22 cellular contexts compared by ENCODE assay signal in genomic region chr2:74772071-74772470, GRCh38.
A peak's percentile ranks its signal among the peaks of the same experiment; 100 is the strongest.
DNase-seq lines count a peak whose midpoint lies in the region; ATAC-seq and TF ChIP-seq lines count a peak whose summit lies in the region.
"Had no signal": no experiment of that assay in that cellular context is flagged by ENCODE, and none has a peak within 500 bp of the region (broad histone marks: within the 10 kb centered on the region; RNA-seq: fewer than 3 reads in every experiment).

No MANE protein-coding gene starts in this region.

- no peaks in the 10 kb centered on the region for H3K36me3 ChIP-seq in BLaER1
- H3K36me3 ChIP-seq: BE2C had no signal

- peak; percentile 31 for DNase-seq in astrocyte of the spinal cord (ENCODE audit: low read depth, low spot score)
- DNase-seq in fibroblast of the aortic adventitia (ENCODE audit: low read depth) = peak; percentile 35
- peak; percentile 39 for DNase-seq in smooth muscle cell of the brain vasculature (ENCODE audit: low read depth, low spot score)
- DNase-seq in dermis blood vessel endothelial cell = no peak
- no peak for DNase-seq in Right ventricle myocardium superior
- DNase-seq: BE2C; Caco-2; CD4-positive, alpha-beta T cell; DMS 273 treated with DMSO at 0.1 percent for 48 hours; DMS79 treated with DMSO at 0.1 percent for 48 hours; NCI-H1105; NCI-H2029; NCI-H226; NCI-H510A treated with DMSO at 0.1 percent for 48 hours; NCI-H774; NK-92 treated with Interleukin-12 subunit alpha and Interleukin-12 subunit beta, amount 100 ng/mL, for 24 hours; SIG-M5 had no signal

- intact Hi-C loops in Right ventricle myocardium superior (cut with DNase I) = no loop called here

- H3K27ac ChIP-seq in BLaER1 = no peak overlapping the region
- H3K27ac ChIP-seq: RWPE1 had no signal

- H3K4me1 ChIP-seq in BLaER1 = peaks cover 69% of the 10 kb centered on the region
- H3K4me1 ChIP-seq: BE2C had no signal

- no peak overlapping the region for H3K4me3 ChIP-seq in BLaER1
- H3K4me3 ChIP-seq in astrocyte of the spinal cord (ENCODE audit: low read depth, low read length) = no peak overlapping the region
- no peak overlapping the region for H3K4me3 ChIP-seq in fibroblast of the aortic adventitia (ENCODE audit: low read depth, low read length)
- H3K4me3 ChIP-seq: GM23338 had no signal

- no peak for TF ChIP-seq CTCF in astrocyte of the spinal cord (IDR thresholded peaks at IDR 0.05; ENCODE audit: low read depth, low read length)
- TF ChIP-seq CTCF in fibroblast of the aortic adventitia (IDR thresholded peaks at IDR 0.05; ENCODE audit: insufficient read depth, low read length) = no peak

- in situ Hi-C loops in astrocyte of the spinal cord (cut with HindIII; ENCODE audit: low sequenced_read_pairs) = no loop called here

- ATAC-seq in HG03460 (IDR thresholded peaks at IDR 0.05; ENCODE audit: unreplicated experiment) = no peak
- ATAC-seq in Right ventricle myocardium superior (ENCODE audit: poor library complexity) = no peak
- ATAC-seq: GM23338, HCT116 had no signal

- H3K9ac ChIP-seq in BLaER1 = no peak overlapping the region

- H3K27me3 ChIP-seq in BLaER1 = no peaks in the 10 kb centered on the region
- H3K27me3 ChIP-seq: BE2C had no signal

- H4K20me1 ChIP-seq in BLaER1 = no peaks in the 10 kb centered on the region

- H3K9me3 ChIP-seq in BLaER1 = peaks cover 23% of the 10 kb centered on the region
- H3K9me3 ChIP-seq: BE2C, Caco-2 had no signal

- peak overlapping the region; percentile 14; the same call in 1 of the 2 replicates for H3K4me2 ChIP-seq in BLaER1
- H3K4me2 ChIP-seq: GM23338 had no signal

Comparison
In these comparisons a context has a peak if more than half of its experiments do, and no peak if none do; other contexts are left out.
1. DNase-seq: peak in astrocyte of the spinal cord (single experiment), fibroblast of the aortic adventitia (single experiment) and smooth muscle cell of the brain vasculature (single experiment); none in dermis blood vessel endothelial cell (single experiment) and Right ventricle myocardium superior (single experiment).